18 cellular contexts compared by ENCODE assay signal in the genomic region with DNA sequence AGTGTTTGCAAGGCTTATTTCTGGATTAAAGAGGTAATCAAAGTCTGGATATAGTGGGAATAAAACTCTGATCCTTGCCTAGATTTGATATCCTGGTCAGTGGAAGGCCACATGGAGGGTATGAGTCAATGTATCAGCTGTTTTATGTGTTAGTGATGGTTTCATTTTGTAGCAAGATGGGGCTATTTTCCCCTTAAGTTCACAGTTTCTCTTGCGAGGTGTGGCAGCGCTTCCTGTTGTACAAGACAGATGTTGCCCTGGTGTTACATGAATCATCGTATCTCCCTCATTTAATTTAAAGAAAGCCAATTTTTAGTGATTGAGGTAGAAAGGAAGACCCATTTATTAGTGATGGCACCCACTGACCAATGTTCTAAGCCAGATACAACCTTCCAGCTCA.
"Had no signal": no experiment of that assay in that cellular context is flagged by ENCODE, and none has a peak within 500 bp of the region (broad histone marks: within the 10 kb centered on the region; RNA-seq: fewer than 3 reads in every experiment).

No MANE protein-coding gene starts in this region.

- H3K36me3 Mint-ChIP-seq: activated naive CD8-positive, alpha-beta T cell; naive B cell had no signal

- H3K4me1 Mint-ChIP-seq: naive B cell had no signal

- ATAC-seq: foreskin keratinocyte, left lung, sciatic nerve, upper lobe of right lung had no signal

- DNase-seq: activated CD4-positive, alpha-beta T cell treated with anti-CD3 and anti-CD28 coated beads for 4 hours; activated CD4-positive, alpha-beta T cell treated with anti-CD3 and anti-CD28 coated beads, Interleukin-2, amount 50 U/mL, for 48 hours; activated CD4-positive, CD25-positive, alpha-beta regulatory T cell; activated naive CD4-positive, alpha-beta T cell; amniotic stem cell; cerebellar nuclear complex; foreskin keratinocyte; left lung; naive B cell; stimulated activated CD4-positive, alpha-beta T cell treated with anti-CD3 and anti-CD28 coated beads, Interleukin-15, amount 100 ng/mL, for 24 hours; stimulated activated naive CD4-positive, alpha-beta T cell treated with Interleukin-2 at 50 U/mL for 16 hours; substantia nigra; T-helper 9 cell; thyroid gland; upper lobe of right lung had no signal

- H3K4me3 Mint-ChIP-seq: activated naive CD8-positive, alpha-beta T cell; naive B cell had no signal

- H3K27ac Mint-ChIP-seq: activated naive CD8-positive, alpha-beta T cell; activated T-helper 2 cell treated with anti-CD3 and anti-CD28 coated beads, Interferon-gamma antibody, Interleukin-2, Interleukin-4, amounts not matched to agents 10 μg/mL and 5 μg/mL and 100 μg/mL, durations not matched to agents 14 hours and 24 hours and 36 hours had no signal

- H3K9me3 Mint-ChIP-seq: activated T-helper 2 cell treated with anti-CD3 and anti-CD28 coated beads, Interferon-gamma antibody, Interleukin-2, Interleukin-4, amounts not matched to agents 10 μg/mL and 5 μg/mL and 100 μg/mL, durations not matched to agents 14 hours and 24 hours and 36 hours; naive B cell had no signal
